Comparison of ENCODE assay signal across 1 cellular context in the genomic region with DNA sequence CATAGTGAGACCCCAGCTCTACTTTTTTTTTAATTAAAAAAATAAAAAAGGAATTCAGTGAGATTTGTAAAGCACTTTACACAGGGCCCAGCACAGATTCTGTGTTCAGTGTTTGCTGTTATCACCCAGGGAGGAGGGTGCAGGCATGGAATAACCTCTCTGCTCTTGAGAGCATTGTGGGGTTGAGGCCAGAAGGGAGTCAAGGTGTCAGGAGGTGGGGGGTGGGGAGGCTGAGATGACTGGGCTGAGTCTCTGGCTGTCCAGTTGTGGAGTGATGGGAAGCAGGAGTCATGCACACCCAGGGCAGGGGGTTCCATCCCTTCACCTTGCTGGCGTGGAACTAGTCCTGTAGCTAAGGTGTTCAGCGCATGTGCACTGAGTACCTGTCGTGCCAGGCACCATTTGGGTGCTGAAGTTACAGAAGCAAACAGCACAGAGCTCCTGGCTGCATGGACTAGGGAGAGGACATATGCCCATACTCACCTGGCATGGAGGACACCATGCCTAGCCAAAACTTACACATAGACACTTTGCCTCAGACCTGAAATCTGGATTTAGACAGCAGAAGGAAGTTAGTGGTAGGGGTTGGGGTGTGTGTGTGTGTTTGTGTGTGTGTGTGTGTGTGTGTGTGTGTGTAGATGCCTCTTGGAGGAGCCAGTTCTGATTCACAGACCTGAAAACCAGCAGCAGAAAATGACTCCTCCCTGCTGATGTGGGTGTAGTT.
TF ChIP-seq lines count a peak whose summit lies in the region.

No MANE protein-coding gene starts in this region.

TF ChIP-seq in GM12878, 131 proteins besides CTCF, POLR2A, EP300 and RAD21:
- TF ChIP-seq GATAD2B (conservative IDR thresholded peaks at IDR 0.05; ENCODE audit: low read depth) (no peak), GABPA (IDR thresholded peaks at IDR 0.05; ENCODE audit: low read depth) (no peak), RBBP5 (conservative IDR thresholded peaks at IDR 0.05) (no peak), MYC (IDR thresholded peaks at IDR 0.05; ENCODE audit: insufficient read depth, insufficient read length, insufficient replicate concordance, low read length, severe bottlenecking) (no peak), IKZF2 (IDR thresholded peaks at IDR 0.05) (no peak), POU2F2 (IDR thresholded peaks at IDR 0.05; ENCODE audit: borderline replicate concordance, low read depth, low read length) (no peak), POLR2AphosphoS2 (IDR thresholded peaks at IDR 0.05; ENCODE audit: low read depth, low read length) (no peak)
- TF ChIP-seq, protein P1, sequence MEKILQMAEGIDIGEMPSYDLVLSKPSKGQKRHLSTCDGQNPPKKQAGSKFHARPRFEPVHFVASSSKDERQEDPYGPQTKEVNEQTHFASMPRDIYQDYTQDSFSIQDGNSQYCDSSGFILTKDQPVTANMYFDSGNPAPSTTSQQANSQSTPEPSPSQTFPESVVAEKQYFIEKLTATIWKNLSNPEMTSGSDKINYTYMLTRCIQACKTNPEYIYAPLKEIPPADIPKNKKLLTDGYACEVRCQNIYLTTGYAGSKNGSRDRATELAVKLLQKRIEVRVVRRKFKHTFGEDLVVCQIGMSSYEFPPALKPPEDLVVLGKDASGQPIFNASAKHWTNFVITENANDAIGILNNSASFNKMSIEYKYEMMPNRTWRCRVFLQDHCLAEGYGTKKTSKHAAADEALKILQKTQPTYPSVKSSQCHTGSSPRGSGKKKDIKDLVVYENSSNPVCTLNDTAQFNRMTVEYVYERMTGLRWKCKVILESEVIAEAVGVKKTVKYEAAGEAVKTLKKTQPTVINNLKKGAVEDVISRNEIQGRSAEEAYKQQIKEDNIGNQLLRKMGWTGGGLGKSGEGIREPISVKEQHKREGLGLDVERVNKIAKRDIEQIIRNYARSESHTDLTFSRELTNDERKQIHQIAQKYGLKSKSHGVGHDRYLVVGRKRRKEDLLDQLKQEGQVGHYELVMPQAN (conservative IDR thresholded peaks at IDR 0.05): no peak
